ENCODE assay signal across 8 cellular contexts in the genomic region with DNA sequence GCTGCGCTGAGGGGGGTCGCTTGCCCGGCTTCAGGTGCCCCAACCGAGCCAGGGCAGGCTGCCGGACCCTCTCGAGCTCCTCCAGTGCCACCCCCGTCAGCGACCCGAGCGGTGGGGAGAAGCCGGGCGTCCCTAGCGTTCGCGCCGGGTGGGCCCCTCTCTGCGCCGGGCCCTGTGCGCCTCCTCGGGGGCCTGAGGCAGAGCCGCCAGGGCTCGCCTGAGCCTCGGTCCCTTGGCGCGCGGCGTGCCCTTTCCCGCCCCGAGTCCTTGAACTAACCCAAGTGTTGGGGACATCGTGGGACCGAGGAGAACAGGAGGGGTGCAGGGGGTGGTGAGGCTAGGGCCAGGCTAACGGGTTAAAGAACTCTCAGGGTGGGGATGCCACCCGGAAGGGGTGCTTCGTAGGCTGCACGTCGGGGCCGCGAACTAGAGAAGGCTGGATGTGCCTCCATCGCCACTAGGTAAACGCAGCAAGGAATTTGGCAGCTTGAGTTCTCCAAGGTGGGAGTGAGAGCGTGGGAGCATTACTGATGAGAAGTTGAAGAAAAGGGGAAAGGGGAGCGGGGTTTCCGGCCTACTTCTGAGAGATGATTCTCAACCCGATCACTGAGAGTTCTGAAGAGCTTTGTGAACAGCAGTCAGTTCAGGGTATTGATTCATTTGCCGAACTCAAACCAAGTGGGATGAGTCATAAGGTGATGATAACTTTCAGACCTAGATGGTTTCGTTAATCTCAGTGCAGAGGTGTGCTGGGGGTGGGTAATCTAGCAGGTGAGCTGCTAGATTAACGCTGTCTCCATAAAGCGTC. TPM values are rescaled to one million over a fixed set of nuclear protein-coding genes. Genes with fewer than 3 reads are reported as not detected.
A peak's percentile ranks its signal among the peaks of the same experiment; 100 is the strongest.
DNase-seq lines count a peak whose midpoint lies in the region; ATAC-seq and TF ChIP-seq lines count a peak whose summit lies in the region.

No MANE protein-coding gene starts in this region.

- TF ChIP-seq CTCF in endodermal cell (conservative IDR thresholded peaks at IDR 0.05) (no peak), mucosa of descending colon (IDR thresholded peaks at IDR 0.05) (no peak)

- H3K4me3 Mint-ChIP-seq in endodermal cell = peak overlapping the region; percentile 85

- H3K9ac ChIP-seq in endodermal cell (ENCODE audit: extremely low read depth, low read length, poor library complexity, severe bottlenecking) = peak overlapping the region; percentile 85

- H3K4me3 ChIP-seq in endodermal cell (ENCODE audit: low read length) = peak overlapping the region; percentile 89
- H3K4me3 ChIP-seq in mucosa of descending colon = peak overlapping the region; percentile 82

- peaks cover 18% of the 10 kb centered on the region for H3K4me1 Mint-ChIP-seq in endodermal cell

- H3K27me3 Mint-ChIP-seq in endodermal cell (ENCODE audit: insufficient read depth) = no peaks in the 10 kb centered on the region

- H3K27ac ChIP-seq in endodermal cell (ENCODE audit: low read depth, low read length) = peak overlapping the region; percentile 78

- intact Hi-C loops in mucosa of descending colon (cut with DNase I, micrococcal nuclease) = no loop called here

- ATAC-seq in HG02885 (IDR thresholded peaks at IDR 0.05; ENCODE audit: poor library complexity, unreplicated experiment) = peak; percentile 36
- peak; percentile 66 for ATAC-seq in mucosa of descending colon

- 1 to 2% methylated on average over 20 to 48 of the region's 48 CpGs for WGBS in endodermal cell (ENCODE audit: insufficient coverage in 1 of 2, insufficient read length in 1 of 2), 2 experiments

- DNase-seq in NCI-H82 (lab: John Stamatoyannopoulos, UW) = peak; percentile 64
- no peak for DNase-seq in NCI-H82 treated with DMSO at 0.1 percent for 48 hours (lab: John Stamatoyannopoulos, UW; ENCODE audit: unreplicated experiment)
- peak; percentile 61 for DNase-seq in NCI-H2227 (lab: John Stamatoyannopoulos, UW; ENCODE audit: unreplicated experiment)
- DNase-seq in activated CD8-positive, alpha-beta memory T cell treated with anti-CD3 and anti-CD28 coated beads for 1 hour (ENCODE audit: extremely low read depth in 1 of 2, low read depth in 1 of 2) = peak; percentile 12 to 33
- DNase-seq in endodermal cell = peak; percentile 87
- peak; percentile 44 to 70 (median 69) for DNase-seq in mucosa of descending colon
- peak; percentile 19 to 35 for DNase-seq in stimulated activated CD8-positive, alpha-beta memory T cell treated with anti-CD3 and anti-CD28 coated beads, Interleukin-4, amount 100 ng/mL, for 4 hours (ENCODE audit: low read depth in 2 of 2, low spot score in 1 of 2)

- peaks cover 22% of the 10 kb centered on the region for H3K36me3 Mint-ChIP-seq in endodermal cell (ENCODE audit: low read depth)

- H3K36me3 ChIP-seq in endodermal cell (ENCODE audit: control insufficient read depth, insufficient read depth, low read length) (peaks cover 29% of the 10 kb centered on the region), mucosa of descending colon (ENCODE audit: low read depth) (no peaks in the 10 kb centered on the region)

- no peaks in the 10 kb centered on the region for H3K4me1 ChIP-seq in endodermal cell (ENCODE audit: control insufficient read depth, insufficient read depth, low read length)
- H3K4me1 ChIP-seq in mucosa of descending colon (ENCODE audit: low read depth) = peaks cover 14% of the 10 kb centered on the region

- no peaks in the 10 kb centered on the region for H3K9me3 Mint-ChIP-seq in endodermal cell

- no peaks in the 10 kb centered on the region for H3K27me3 ChIP-seq in endodermal cell (ENCODE audit: control insufficient read depth, insufficient read depth, low read length, poor library complexity, severe bottlenecking)

- H3K27ac Mint-ChIP-seq in endodermal cell = peak overlapping the region; percentile 99

- H3K9me3 ChIP-seq in endodermal cell (ENCODE audit: control insufficient read depth, low read length) (no peaks in the 10 kb centered on the region), mucosa of descending colon (no peaks in the 10 kb centered on the region)

RNA-seq across cellular contexts. Expression of a gene that starts 0.6 kb away (rescaled TPM):
- total RNA-seq in endodermal cell = 10 to 100 TPM; 72.6 to 74.7 TPM
- polyA plus RNA-seq in endodermal cell (2013, experiment 1 of 2) = 42.9 TPM
- polyA plus RNA-seq in endodermal cell (2013, experiment 2 of 2) = 40.4 TPM
- total RNA-seq in mucosa of descending colon = 10 to 100 TPM; 44.4 to 50.8 (median 46.8) TPM

RNA-seq across cellular contexts. Expression of a gene that starts 48.3 kb away (rescaled TPM):
- total RNA-seq in endodermal cell (100 to 1,000 TPM in 1 of 2 donors, 10 to 100 TPM in 1; 87.7 to 111 TPM), mucosa of descending colon (10 to 100 TPM; 89.8 to 98.1 (median 93.8) TPM)
- polyA plus RNA-seq in endodermal cell (2013, experiment 1 of 2) = 91.4 TPM
- polyA plus RNA-seq in endodermal cell (2013, experiment 2 of 2) = 90.2 TPM
